1 cellular context compared by ENCODE assay signal in genomic region chr14:93965287-93965821, GRCh38.
TF ChIP-seq lines count a peak whose summit lies in the region.

No MANE protein-coding gene starts in this region.

TF ChIP-seq in K562, 482 proteins besides CTCF, POLR2A, EP300 and RAD21 (continued from another document):
- TF ChIP-seq TFE3 (CRISPR knock-in tag; IDR thresholded peaks at IDR 0.05) = peak; percentile 8; the same call in 1 of the 2 replicates
- TF ChIP-seq MEF2D (tag; conservative IDR thresholded peaks at IDR 0.05; ENCODE audit: low read depth) = no peak
- no peak for TF ChIP-seq PRPF4 (IDR thresholded peaks at IDR 0.05; ENCODE audit: insufficient read depth, low read depth, low read length, poor library complexity, severe bottlenecking)
